Comparison of ENCODE assay signal across 13 cellular contexts in the genomic region with DNA sequence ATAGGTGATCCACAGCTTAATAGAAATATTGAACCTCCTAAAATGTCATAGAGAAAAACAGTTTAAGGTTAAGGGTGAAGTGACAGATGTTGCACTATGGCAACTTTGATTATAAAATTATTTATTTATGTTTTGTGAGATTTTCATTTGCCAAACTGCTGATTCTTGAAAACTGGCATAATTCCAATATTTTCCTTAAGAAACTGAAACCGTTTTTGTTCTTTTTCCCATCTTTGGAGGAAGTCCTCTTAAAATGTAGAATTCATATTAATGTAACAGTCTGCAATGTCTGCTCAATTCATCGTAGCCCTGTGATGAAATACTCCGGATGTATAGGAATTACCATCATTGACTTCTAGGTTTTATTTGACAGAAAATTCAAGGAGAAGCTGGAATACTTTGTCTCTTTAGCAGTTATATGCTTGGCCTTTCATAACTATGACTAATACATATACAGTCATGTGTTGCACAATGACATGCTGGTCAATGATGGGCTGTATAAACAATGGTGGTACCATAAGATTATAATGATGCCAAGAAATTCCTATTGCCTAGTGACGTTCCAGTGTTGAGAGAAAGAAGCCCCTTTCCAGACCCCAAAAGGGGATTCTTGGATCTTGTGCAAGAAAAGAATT.
DNase-seq lines count a peak whose midpoint lies in the region; ATAC-seq and TF ChIP-seq lines count a peak whose summit lies in the region.
"Had no signal": no experiment of that assay in that cellular context is flagged by ENCODE, and none has a peak within 500 bp of the region (broad histone marks: within the 10 kb centered on the region; RNA-seq: fewer than 3 reads in every experiment).

No MANE protein-coding gene starts in this region.

- POLR2A ChIA-PET in IMR-90 (lab: Charles Lee; ENCODE audit: unreplicated experiment): no interaction called here

- H3K23ac ChIP-seq in IMR-90 (ENCODE audit: low read depth, low read length): no peak overlapping the region

- H2AK9ac ChIP-seq in IMR-90 (replicated peaks; ENCODE audit: low read depth, low read length, poor library complexity): no peak overlapping the region

- H3K4me1 ChIP-seq in ACC112 (ENCODE audit: control insufficient read depth, insufficient read depth, low read length, unreplicated experiment) (peaks cover 18% of the 10 kb centered on the region), IMR-90 (ENCODE audit: control insufficient read depth, insufficient read depth, low read length) (peaks cover 10% of the 10 kb centered on the region), hepatocyte (ENCODE audit: insufficient read depth) (peaks cover 4% of the 10 kb centered on the region), left ventricle myocardium inferior (no peaks in the 10 kb centered on the region)

- no peak overlapping the region for H2AFZ ChIP-seq in ACC112 (ENCODE audit: low read length, unreplicated experiment)
- no peak overlapping the region for H2AFZ ChIP-seq in IMR-90 (replicated peaks; ENCODE audit: low read length, poor library complexity)
- no peak overlapping the region for H2AFZ ChIP-seq in hepatocyte

- 0 out of 2 replicates have a peak overlapping the region, but pooled peaks have one; percentile 53 for H4K91ac ChIP-seq in IMR-90 (ENCODE audit: insufficient read depth, low read depth, low read length)

- intact Hi-C loops in IMR-90 (cut with micrococcal nuclease) (loop anchor here (1.0 kb wide), 1 partner anchor 47 kb away; no protein-coding TSS in a partner anchor), left ventricle myocardium inferior (cut with micrococcal nuclease) (no loop called here)

- H3K56ac ChIP-seq in IMR-90 (ENCODE audit: extremely low read depth, insufficient read depth, low read length): no peak overlapping the region

- H2AK5ac ChIP-seq in IMR-90 (ENCODE audit: low read depth, low read length): no peak overlapping the region

- TF ChIP-seq RAD21 in IMR-90 (IDR thresholded peaks at IDR 0.05; ENCODE audit: low read length): no peak

- ATAC-seq in IMR-90 (ENCODE audit: low read depth) (peak; percentile 84), GM19452 (IDR thresholded peaks at IDR 0.05; ENCODE audit: unreplicated experiment) (no peak)
- ATAC-seq: effector memory CD8-positive, alpha-beta T cell; stimulated activated naive B cell treated with anti-CD40 and anti-IgM and Interleukin-4, amounts not matched to agents 10 μg/mL and 1 μg/mL and 100 μg/mL, for 72 hours had no signal

- no CpG with 5 or more reads among the region's 4 CpGs for WGBS in IMR-90 (ENCODE audit: extremely low coverage in 2 of 2, insufficient read length in 1 of 2), 2 experiments
- WGBS in hepatocyte (ENCODE audit: low lambda C conversion rate, missing lambda C conversion rate): 81% methylated on average over 4 of the region's 4 CpGs

- peaks cover 2% of the 10 kb centered on the region; the same call in 1 of the 2 replicates for H3K9me1 ChIP-seq in IMR-90 (ENCODE audit: insufficient read depth, low read length)

- TF ChIP-seq CTCF in IMR-90 (conservative IDR thresholded peaks at IDR 0.05; ENCODE audit: low read depth, low read length): no peak
- TF ChIP-seq CTCF in hepatocyte (IDR thresholded peaks at IDR 0.05; ENCODE audit: poor library complexity): no peak
- TF ChIP-seq CTCF in left ventricle myocardium inferior (IDR thresholded peaks at IDR 0.05; ENCODE audit: borderline replicate concordance): no peak

- H3K18ac ChIP-seq in IMR-90 (ENCODE audit: low read depth, low read length): peak overlapping the region; percentile 90; the same call in 1 of the 2 replicates

- H3K36me3 ChIP-seq in ACC112 (ENCODE audit: insufficient read depth, low read length) (no peaks in the 10 kb centered on the region), IMR-90 (ENCODE audit: control insufficient read depth, insufficient read depth, low read length) (no peaks in the 10 kb centered on the region), hepatocyte (replicated peaks; ENCODE audit: insufficient read depth, low read depth) (no peaks in the 10 kb centered on the region), left ventricle myocardium inferior (no peaks in the 10 kb centered on the region)

- no peaks in the 10 kb centered on the region for H3K9me3 ChIP-seq in IMR-90 (ENCODE audit: control insufficient read depth, insufficient read depth, low read length)
- no peaks in the 10 kb centered on the region for H3K9me3 ChIP-seq in hepatocyte (ENCODE audit: low read depth)
- H3K9me3 ChIP-seq in left ventricle myocardium inferior (replicated peaks): no peaks in the 10 kb centered on the region

- H3K4ac ChIP-seq in IMR-90 (ENCODE audit: low read depth, low read length): peak overlapping the region; percentile 72; the same call in 1 of the 2 replicates

- H3K79me1 ChIP-seq in IMR-90 (ENCODE audit: low read depth in 1 of 2, low read length in 2 of 2): no peaks in the 10 kb centered on the region

- H3K14ac ChIP-seq in IMR-90 (replicated peaks; ENCODE audit: low read depth, low read length): no peak overlapping the region

- H3K4me2 ChIP-seq in IMR-90 (ENCODE audit: low read depth, low read length) (peak overlapping the region; percentile 88; the same call in 1 of the 2 replicates), hepatocyte (no peak overlapping the region)

- H2BK5ac ChIP-seq in IMR-90 (ENCODE audit: low read depth, low read length, poor library complexity, severe bottlenecking): peak overlapping the region; percentile 92

- no peak for TF ChIP-seq POLR2A in IMR-90 (IDR thresholded peaks at IDR 0.05; ENCODE audit: low read depth, low read length)

- no peaks in the 10 kb centered on the region for H3K9me2 ChIP-seq in hepatocyte (replicated peaks; ENCODE audit: insufficient read depth)

- H4K20me1 ChIP-seq in IMR-90 (ENCODE audit: insufficient read depth, low read length) (no peaks in the 10 kb centered on the region), hepatocyte (ENCODE audit: insufficient read depth, poor library complexity, severe bottlenecking) (no peaks in the 10 kb centered on the region)

- CTCF ChIA-PET in IMR-90 (lab: Yijun Ruan, JAX): interaction anchor here (1.1 to 1.2 kb wide), 2 partner anchors 11 to 53 kb away, joined by 4 read pairs; no protein-coding TSS in a partner anchor

- H3K27me3 ChIP-seq in ACC112 (ENCODE audit: insufficient read depth, low read length) (no peaks in the 10 kb centered on the region), IMR-90 (ENCODE audit: control insufficient read depth, insufficient read depth, low read length) (no peaks in the 10 kb centered on the region), hepatocyte (no peaks in the 10 kb centered on the region), left ventricle myocardium inferior (ENCODE audit: low read depth) (no peaks in the 10 kb centered on the region)

- dilution Hi-C loops in IMR-90 (cut with HindIII; ENCODE audit: low sequenced_read_pairs, unreplicated experiment): no loop called here

- H3K4me3 ChIP-seq in ACC112 (ENCODE audit: low read depth, low read length) (peak overlapping the region; percentile 61), IMR-90 (ENCODE audit: insufficient read depth, low read depth, low read length) (no peak overlapping the region), hepatocyte (no peak overlapping the region), left ventricle myocardium inferior (no peak overlapping the region)

- H3K79me2 ChIP-seq in ACC112 (ENCODE audit: control insufficient read depth, insufficient read depth, low read length, unreplicated experiment): no peaks in the 10 kb centered on the region
- no peaks in the 10 kb centered on the region for H3K79me2 ChIP-seq in hepatocyte

- peak overlapping the region; percentile 82 for H3K27ac ChIP-seq in ACC112 (ENCODE audit: low read depth, low read length)
- no peak overlapping the region for H3K27ac ChIP-seq in IMR-90 (ENCODE audit: insufficient read depth, low read length)
- peak overlapping the region; percentile 9 for H3K27ac ChIP-seq in hepatocyte
- H3K27ac ChIP-seq in left ventricle myocardium inferior (replicated peaks): no peak overlapping the region

- H3K9ac ChIP-seq in IMR-90 (ENCODE audit: low read depth, low read length): no peak overlapping the region

- peak; percentile 92 for DNase-seq in IMR-90
- peak; percentile 64 for DNase-seq in brain pericyte (ENCODE audit: low read depth, low spot score)
- no peak for DNase-seq in hepatocyte (ENCODE audit: low spot score)
- DNase-seq in left ventricle myocardium inferior: no peak
- DNase-seq in CD1c-positive myeloid dendritic cell (ENCODE audit: extremely low spot score): no peak
- DNase-seq in NCI-H2029 treated with DMSO at 0.1 percent for 48 hours (lab: John Stamatoyannopoulos, UW): no peak
- DNase-seq: activated naive CD8-positive, alpha-beta T cell treated with anti-CD3 and anti-CD28 coated beads for 36 hours; effector memory CD8-positive, alpha-beta T cell; GDM1; NCI-H524 treated with DMSO at 0.1 percent for 48 hours; stimulated activated naive B cell treated with anti-CD40 and anti-IgM and Interleukin-4, amounts not matched to agents 10 μg/mL and 1 μg/mL and 100 μg/mL, for 72 hours had no signal

- in situ Hi-C loops in IMR-90 (cut with MboI; ENCODE audit: low sequenced_read_pairs): loop anchor here (25.0 kb wide), 1 partner anchor 370 kb away; no protein-coding TSS in a partner anchor

- no peak overlapping the region; the same call in 1 of the 2 replicates for H4K5ac ChIP-seq in IMR-90 (ENCODE audit: low read depth, low read length)

- H4K8ac ChIP-seq in IMR-90 (ENCODE audit: low read depth in 2 of 2, low read length in 2 of 2): peak overlapping the region in 1 of 2 experiments; percentile 73; a peak in 1 of 4 replicates

- H2BK120ac ChIP-seq in IMR-90 (ENCODE audit: low read depth, low read length): peak overlapping the region; percentile 89

- H2BK20ac ChIP-seq in IMR-90 (ENCODE audit: low read depth, low read length): 0 out of 2 replicates have a peak overlapping the region, but pooled peaks have one; percentile 89

- peak overlapping the region; percentile 53; the same call in 2 of the 3 replicates for H2BK15ac ChIP-seq in IMR-90 (ENCODE audit: low read depth, low read length)

- no TSS peak for BruUV-seq in IMR-90 (replicated peaks; lab: Mats Ljungman, UMichigan)

TF ChIP-seq in IMR-90, 13 proteins besides CTCF, POLR2A, EP300 and RAD21 (continues in another document):
- TF ChIP-seq, protein P1, sequence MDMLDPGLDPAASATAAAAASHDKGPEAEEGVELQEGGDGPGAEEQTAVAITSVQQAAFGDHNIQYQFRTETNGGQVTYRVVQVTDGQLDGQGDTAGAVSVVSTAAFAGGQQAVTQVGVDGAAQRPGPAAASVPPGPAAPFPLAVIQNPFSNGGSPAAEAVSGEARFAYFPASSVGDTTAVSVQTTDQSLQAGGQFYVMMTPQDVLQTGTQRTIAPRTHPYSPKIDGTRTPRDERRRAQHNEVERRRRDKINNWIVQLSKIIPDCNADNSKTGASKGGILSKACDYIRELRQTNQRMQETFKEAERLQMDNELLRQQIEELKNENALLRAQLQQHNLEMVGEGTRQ (IDR thresholded peaks at IDR 0.05; ENCODE audit: low read depth, low read length): peak; percentile 47; the same call in 1 of the 2 replicates
- TF ChIP-seq SMC3 (IDR thresholded peaks at IDR 0.05; ENCODE audit: low read depth, low read length): no peak
- peak; percentile 100 for TF ChIP-seq CEBPB (IDR thresholded peaks at IDR 0.05; ENCODE audit: low read depth, low read length)
- TF ChIP-seq NFE2L2 (IDR thresholded peaks at IDR 0.05; ENCODE audit: low read depth, low read length): peak; percentile 41; the same call in 1 of the 2 replicates
- peak; percentile 74 for TF ChIP-seq BHLHE40 (IDR thresholded peaks at IDR 0.05; ENCODE audit: low read depth, low read length)

Comparison
In these comparisons a context has a peak if more than half of its experiments do, and no peak if none do; other contexts are left out.
1. H3K27ac ChIP-seq: peak in ACC112 (single experiment) and hepatocyte (single experiment); none in IMR-90 (single experiment) and left ventricle myocardium inferior (single experiment).
2. DNase-seq: peak in IMR-90 (single experiment) and brain pericyte (single experiment); none in hepatocyte (single experiment), left ventricle myocardium inferior (single experiment), CD1c-positive myeloid dendritic cell (single experiment) and NCI-H2029 treated with DMSO at 0.1 percent for 48 hours (single experiment).